In the genomic region with DNA sequence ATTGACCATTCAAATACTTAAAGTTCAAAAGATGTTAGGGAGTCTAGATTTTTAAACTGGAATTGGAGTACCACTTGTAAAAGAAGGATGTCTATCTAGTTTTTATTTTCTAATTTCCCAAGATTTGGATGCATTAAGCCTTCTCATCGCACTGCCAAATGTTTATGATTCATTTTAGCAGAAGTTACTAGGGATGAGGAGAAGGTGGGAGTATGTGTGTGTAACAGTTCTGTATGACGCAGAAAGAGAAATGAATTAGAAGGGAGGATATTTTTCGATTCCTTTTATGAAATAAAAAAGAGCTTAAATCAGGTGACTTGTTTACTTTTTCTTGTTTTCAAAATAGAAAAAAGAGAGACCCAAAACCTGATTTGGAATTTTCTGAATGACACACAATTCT, we compare ENCODE assay signal across 17 cellular contexts. TPM values are rescaled to one million over a fixed set of nuclear protein-coding genes. Genes with fewer than 3 reads are reported as not detected.
DNase-seq lines count a peak whose midpoint lies in the region; ATAC-seq and TF ChIP-seq lines count a peak whose summit lies in the region.
"Had no signal": no experiment of that assay in that cellular context is flagged by ENCODE, and none has a peak within 500 bp of the region (broad histone marks: within the 10 kb centered on the region; RNA-seq: fewer than 3 reads in every experiment).

No MANE protein-coding gene starts in this region.

- H3K27me3 Mint-ChIP-seq in T-cell = peaks cover 0 to 3% of the 10 kb centered on the region in 2 donors
- no peaks in the 10 kb centered on the region for H3K27me3 Mint-ChIP-seq in activated CD4-positive, alpha-beta T cell treated with anti-CD3 and anti-CD28 coated beads for 36 hours

- H3K4me3 ChIP-seq in cardiac fibroblast (replicated peaks in 1 of 2; ENCODE audit: low read depth in 2 of 2, low read length in 2 of 2) (no peak overlapping the region), fibroblast of the aortic adventitia (ENCODE audit: low read depth, low read length) (no peak overlapping the region)
- H3K4me3 ChIP-seq: A549, BLaER1, GM23338 had no signal

- no peaks in the 10 kb centered on the region for H3K4me1 Mint-ChIP-seq in T-cell
- no peaks in the 10 kb centered on the region for H3K4me1 Mint-ChIP-seq in activated CD4-positive, alpha-beta T cell treated with anti-CD3 and anti-CD28 coated beads for 36 hours
- H3K4me1 Mint-ChIP-seq: GM23338 had no signal

- POLR2A ChIA-PET in T-cell (lab: Charles Lee) = no interaction called here
- POLR2A ChIA-PET in activated CD4-positive, alpha-beta T cell treated with anti-CD3 and anti-CD28 coated beads for 36 hours (lab: Charles Lee) = interaction anchor here (0.6 kb wide), 1 partner anchor 249 kb away, joined by 3 read pairs; no protein-coding TSS in a partner anchor

- no peak for ATAC-seq in T-cell (replicated peaks in 1 of 4)
- no peak for ATAC-seq in activated CD4-positive, alpha-beta T cell treated with anti-CD3 and anti-CD28 coated beads for 36 hours
- ATAC-seq: A549, GM23338 had no signal

- no peaks in the 10 kb centered on the region for H3K9me3 Mint-ChIP-seq in T-cell
- H3K9me3 Mint-ChIP-seq in activated CD4-positive, alpha-beta T cell treated with anti-CD3 and anti-CD28 coated beads for 36 hours (ENCODE audit: low read depth) = no peaks in the 10 kb centered on the region
- H3K9me3 Mint-ChIP-seq: GM23338 had no signal

- no peak overlapping the region for H3K27ac Mint-ChIP-seq in T-cell
- no peak overlapping the region for H3K27ac Mint-ChIP-seq in activated CD4-positive, alpha-beta T cell treated with anti-CD3 and anti-CD28 coated beads for 36 hours
- H3K27ac Mint-ChIP-seq: CD14-positive monocyte, GM23338 had no signal

- no peak overlapping the region for H3K4me3 Mint-ChIP-seq in T-cell
- H3K4me3 Mint-ChIP-seq in activated CD4-positive, alpha-beta T cell treated with anti-CD3 and anti-CD28 coated beads for 36 hours = no peak overlapping the region
- H3K4me3 Mint-ChIP-seq: CD14-positive monocyte; CD4-positive, alpha-beta memory T cell; GM23338 had no signal

- H3K36me3 Mint-ChIP-seq in T-cell = no peaks in the 10 kb centered on the region
- H3K36me3 Mint-ChIP-seq in activated CD4-positive, alpha-beta T cell treated with anti-CD3 and anti-CD28 coated beads for 36 hours (ENCODE audit: low read depth) = no peaks in the 10 kb centered on the region
- H3K36me3 Mint-ChIP-seq: CD14-positive monocyte; CD4-positive, alpha-beta memory T cell had no signal

- no peak for TF ChIP-seq CTCF in cardiac fibroblast (IDR thresholded peaks at IDR 0.05; ENCODE audit: low read depth, low read length)
- TF ChIP-seq CTCF in fibroblast of the aortic adventitia (IDR thresholded peaks at IDR 0.05; ENCODE audit: insufficient read depth, low read length) = no peak

- intact Hi-C loops in activated CD4-positive, alpha-beta T cell treated with anti-CD3 and anti-CD28 coated beads for 36 hours (cut with DNase I, micrococcal nuclease) = no loop called here

- CTCF ChIA-PET in T-cell (lab: Charles Lee) = no interaction called here
- CTCF ChIA-PET in activated CD4-positive, alpha-beta T cell treated with anti-CD3 and anti-CD28 coated beads for 36 hours (lab: Charles Lee) = interaction anchor here (1.0 kb wide), 1 partner anchor 21 kb away, joined by 3 read pairs; no protein-coding TSS in a partner anchor

- DNase-seq in Ammon's horn (ENCODE audit: low spot score) (peak; percentile 23), cardiac fibroblast (ENCODE audit: low read depth in 2 of 2) (peak; percentile 57 to 62), fibroblast of the aortic adventitia (ENCODE audit: low read depth) (peak; percentile 30), superior temporal gyrus (ENCODE audit: extremely low spot score) (peak; percentile 44), T-cell (no peak), COR-L47 (lab: John Stamatoyannopoulos, UW) (no peak)
- no peak for DNase-seq in activated CD4-positive, alpha-beta T cell treated with anti-CD3 and anti-CD28 coated beads for 36 hours
- DNase-seq: AML-193; Calu3; CD4-positive, alpha-beta memory T cell; DMS79 treated with DMSO at 0.1 percent for 48 hours; GF-D8; HCEC 1CT had no signal

RNA-seq across cellular contexts. Expression of gene SLK, which starts 6.8 kb away (rescaled TPM):
- total RNA-seq in fibroblast of the aortic adventitia (ENCODE audit: low replicate concordance) (50.1 and 81.3 TPM in 2 replicates), T-cell (10 to 100 TPM; 20.9 to 30.4 (median 27.3) TPM)
- 10 to 100 TPM; 20.2 to 32.5 TPM for total RNA-seq in activated CD4-positive, alpha-beta T cell treated with anti-CD3 and anti-CD28 coated beads for 36 hours

RNA-seq across cellular contexts. Expression of gene STN1, which starts 42.1 kb away (rescaled TPM):
- total RNA-seq in fibroblast of the aortic adventitia (ENCODE audit: low replicate concordance) = 18.4 and 34.9 TPM in 2 replicates
- total RNA-seq in T-cell = 10 to 100 TPM; 37.6 to 47.5 (median 41.8) TPM
- total RNA-seq in activated CD4-positive, alpha-beta T cell treated with anti-CD3 and anti-CD28 coated beads for 36 hours = 10 to 100 TPM; 34.4 to 37.4 TPM

Comparison
In these comparisons a context has a peak if more than half of its experiments do, and no peak if none do; other contexts are left out.
1. DNase-seq: peak in Ammon's horn (single experiment), cardiac fibroblast (2 of 2), fibroblast of the aortic adventitia (single experiment) and superior temporal gyrus (single experiment); none in T-cell (0 of 34), COR-L47 (single experiment) and activated CD4-positive, alpha-beta T cell treated with anti-CD3 and anti-CD28 coated beads for 36 hours (single experiment).